Comparison of ENCODE assay signal across 14 cellular contexts in the genomic region with DNA sequence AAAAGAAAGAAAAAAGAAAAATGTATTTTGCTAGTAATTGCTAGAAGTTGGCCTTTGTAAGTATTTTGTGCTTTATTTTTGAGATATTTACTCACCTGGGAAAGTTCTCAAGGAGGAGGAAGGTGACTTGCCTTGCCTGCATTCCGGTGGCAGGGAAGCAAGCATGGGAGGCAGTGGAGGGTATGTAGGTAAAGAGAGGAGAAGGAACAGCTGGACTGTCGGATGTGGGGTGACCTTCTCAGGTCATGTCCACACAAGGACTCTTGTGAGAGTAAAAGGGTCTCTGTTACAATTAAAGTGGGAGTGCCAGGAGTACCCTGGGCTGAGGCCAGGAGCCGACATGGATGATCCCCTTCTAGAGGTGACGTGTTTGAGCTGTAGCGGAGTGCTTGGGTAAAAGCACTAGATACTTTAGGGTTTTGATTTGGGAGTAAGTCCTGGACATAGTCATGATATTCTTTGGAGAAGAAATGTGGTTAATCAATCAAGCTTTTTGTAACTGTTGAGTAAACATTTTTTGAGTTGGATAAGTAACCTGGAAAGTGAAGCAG. TPM values are rescaled to one million over a fixed set of nuclear protein-coding genes. Genes with fewer than 3 reads are reported as not detected.
DNase-seq lines count a peak whose midpoint lies in the region; ATAC-seq and TF ChIP-seq lines count a peak whose summit lies in the region.
"Had no signal": no experiment of that assay in that cellular context is flagged by ENCODE, and none has a peak within 500 bp of the region (broad histone marks: within the 10 kb centered on the region; RNA-seq: fewer than 3 reads in every experiment).

No MANE protein-coding gene starts in this region.

- H3K4me3 Mint-ChIP-seq in activated T-helper 2 cell treated with anti-CD3 and anti-CD28 coated beads, Interferon-gamma antibody, Interleukin-2, Interleukin-4, amounts not matched to agents 10 μg/mL and 5 μg/mL and 100 μg/mL, durations not matched to agents 14 hours and 24 hours and 36 hours (ENCODE audit: low read depth), result no peak overlapping the region
- H3K4me3 Mint-ChIP-seq: activated CD8-positive, alpha-beta T cell treated with anti-CD3 and anti-CD28 coated beads for 36 hours had no signal

- H3K36me3 Mint-ChIP-seq in activated T-helper 2 cell treated with anti-CD3 and anti-CD28 coated beads, Interferon-gamma antibody, Interleukin-2, Interleukin-4, amounts not matched to agents 10 μg/mL and 5 μg/mL and 100 μg/mL, durations not matched to agents 14 hours and 24 hours and 36 hours (ENCODE audit: low read depth), result no peaks in the 10 kb centered on the region

- H3K36me3 ChIP-seq in body of pancreas (replicated peaks in 1 of 2; ENCODE audit: insufficient read depth in 1 of 2, low read depth in 2 of 2) (no peaks in the 10 kb centered on the region), mesodermal cell (ENCODE audit: control insufficient read depth, insufficient read depth, low read length) (peaks cover 10% of the 10 kb centered on the region), thoracic aorta (peaks cover 3% of the 10 kb centered on the region)

- no peak overlapping the region for H3K4me3 ChIP-seq in body of pancreas
- no peak overlapping the region for H3K4me3 ChIP-seq in mesodermal cell (ENCODE audit: extremely low read depth, insufficient read depth, low read length, poor library complexity, severe bottlenecking)
- no peak overlapping the region for H3K4me3 ChIP-seq in thoracic aorta
- H3K4me3 ChIP-seq: stomach had no signal

- intact Hi-C loops in body of pancreas (cut with DNase I), result no loop called here
- intact Hi-C loops in activated T-helper 2 cell treated with anti-CD3 and anti-CD28 coated beads, Interferon-gamma antibody, Interleukin-2, Interleukin-4, amounts not matched to agents 10 μg/mL and 5 μg/mL and 100 μg/mL, durations not matched to agents 14 hours and 24 hours and 36 hours (cut with micrococcal nuclease), result no loop called here

- peak; percentile 55 for DNase-seq in NCI-H1092 treated with DMSO at 0.1 percent for 48 hours (lab: John Stamatoyannopoulos, UW)
- no peak for DNase-seq in NCI-H1092 (lab: John Stamatoyannopoulos, UW)
- peak; percentile 49 to 66 (median 61) for DNase-seq in body of pancreas
- DNase-seq in thoracic aorta (ENCODE audit: low spot score), result no peak
- no peak for DNase-seq in activated T-helper 2 cell treated with anti-CD3 and anti-CD28 coated beads, Interferon-gamma antibody, Interleukin-2, Interleukin-4, amounts not matched to agents 10 μg/mL and 5 μg/mL and 100 μg/mL, durations not matched to agents 14 hours and 24 hours and 36 hours (ENCODE audit: low spot score)
- DNase-seq in NCI-H2171 (lab: John Stamatoyannopoulos, UW), result no peak
- no peak for DNase-seq in erythroblast (lab: John Stamatoyannopoulos, UW)
- DNase-seq: activated CD8-positive, alpha-beta T cell treated with anti-CD3 and anti-CD28 coated beads for 36 hours; NCI-H187; stimulated activated CD4-positive, alpha-beta T cell treated with anti-CD3 and anti-CD28 coated beads, Interleukin-15, amount 100 ng/mL, for 24 hours; stomach had no signal

- no peaks in the 10 kb centered on the region for H3K27me3 Mint-ChIP-seq in activated T-helper 2 cell treated with anti-CD3 and anti-CD28 coated beads, Interferon-gamma antibody, Interleukin-2, Interleukin-4, amounts not matched to agents 10 μg/mL and 5 μg/mL and 100 μg/mL, durations not matched to agents 14 hours and 24 hours and 36 hours (ENCODE audit: low read depth)
- H3K27me3 Mint-ChIP-seq: activated CD8-positive, alpha-beta T cell treated with anti-CD3 and anti-CD28 coated beads for 36 hours had no signal

- H3K9me3 Mint-ChIP-seq in activated T-helper 2 cell treated with anti-CD3 and anti-CD28 coated beads, Interferon-gamma antibody, Interleukin-2, Interleukin-4, amounts not matched to agents 10 μg/mL and 5 μg/mL and 100 μg/mL, durations not matched to agents 14 hours and 24 hours and 36 hours, result no peaks in the 10 kb centered on the region
- H3K9me3 Mint-ChIP-seq: activated CD8-positive, alpha-beta T cell treated with anti-CD3 and anti-CD28 coated beads for 36 hours had no signal

- H3K27me3 ChIP-seq in body of pancreas (no peaks in the 10 kb centered on the region), thoracic aorta (replicated peaks; ENCODE audit: insufficient read depth) (no peaks in the 10 kb centered on the region)
- H3K27me3 ChIP-seq: stomach had no signal

- no peak for TF ChIP-seq CTCF in body of pancreas (IDR thresholded peaks at IDR 0.05)
- TF ChIP-seq CTCF in thoracic aorta (IDR thresholded peaks at IDR 0.05), result no peak

- 30 to 37% methylated on average over 5 of the region's 5 CpGs for WGBS in body of pancreas, 2 donors
- WGBS in mesodermal cell (ENCODE audit: insufficient coverage in 2 of 2), 2 experiments, result 94 to 96% methylated on average over 3 to 5 of the region's 5 CpGs

- H3K27ac Mint-ChIP-seq in activated T-helper 2 cell treated with anti-CD3 and anti-CD28 coated beads, Interferon-gamma antibody, Interleukin-2, Interleukin-4, amounts not matched to agents 10 μg/mL and 5 μg/mL and 100 μg/mL, durations not matched to agents 14 hours and 24 hours and 36 hours, result no peak overlapping the region
- H3K27ac Mint-ChIP-seq: activated CD8-positive, alpha-beta T cell treated with anti-CD3 and anti-CD28 coated beads for 36 hours had no signal

- no peaks in the 10 kb centered on the region for H3K9me3 ChIP-seq in body of pancreas
- no peaks in the 10 kb centered on the region for H3K9me3 ChIP-seq in mesodermal cell (ENCODE audit: control insufficient read depth, low read length)
- no peaks in the 10 kb centered on the region for H3K9me3 ChIP-seq in thoracic aorta
- H3K9me3 ChIP-seq: stomach had no signal

- ATAC-seq in body of pancreas (peak; percentile 76), thoracic aorta (ENCODE audit: insufficient number of reproducible peaks, low FRiP score, low read depth) (no peak)
- ATAC-seq: activated CD8-positive, alpha-beta T cell treated with anti-CD3 and anti-CD28 coated beads for 36 hours; left lobe of liver had no signal

- peak overlapping the region; percentile 48 to 74 (median 72) for H3K27ac ChIP-seq in body of pancreas
- H3K27ac ChIP-seq in mesodermal cell (ENCODE audit: low read depth, low read length, severe bottlenecking), result peak overlapping the region; percentile 23
- H3K27ac ChIP-seq in thoracic aorta, result peak overlapping the region; percentile 55 to 83
- H3K27ac ChIP-seq: 22Rv1 had no signal

- TF ChIP-seq POLR2A in body of pancreas (IDR thresholded peaks at IDR 0.05), result peak in 2 of 3 donors; percentile 35 to 36
- no peak for TF ChIP-seq POLR2A in erythroblast (IDR thresholded peaks at IDR 0.05; ENCODE audit: low read length)

- H3K4me1 ChIP-seq in body of pancreas, result peaks cover 48% of the 10 kb centered on the region
- H3K4me1 ChIP-seq in mesodermal cell (ENCODE audit: control insufficient read depth, insufficient read depth, low read length, poor library complexity, severe bottlenecking), result peaks cover 23% of the 10 kb centered on the region
- peaks cover 36 to 49% of the 10 kb centered on the region in 2 donors for H3K4me1 ChIP-seq in thoracic aorta (ENCODE audit: control insufficient read depth in 1 of 2, low read depth in 2 of 2)

- no peaks in the 10 kb centered on the region for H3K4me1 Mint-ChIP-seq in activated T-helper 2 cell treated with anti-CD3 and anti-CD28 coated beads, Interferon-gamma antibody, Interleukin-2, Interleukin-4, amounts not matched to agents 10 μg/mL and 5 μg/mL and 100 μg/mL, durations not matched to agents 14 hours and 24 hours and 36 hours (ENCODE audit: low read depth)

RNA-seq across cellular contexts. Expression of a gene that starts 25.1 kb away (rescaled TPM):
- total RNA-seq in body of pancreas (10 to 100 TPM; 43.8 to 57.0 TPM), thoracic aorta (10 to 100 TPM; 55.0 to 89.2 TPM)
- polyA plus RNA-seq in mesodermal cell (2013, experiment 1 of 2), result 41.2 TPM
- polyA plus RNA-seq in mesodermal cell (2013, experiment 2 of 2), result 39.5 TPM
- total RNA-seq in activated T-helper 2 cell treated with anti-CD3 and anti-CD28 coated beads, Interferon-gamma antibody, Interleukin-2, Interleukin-4, amounts not matched to agents 10 μg/mL and 5 μg/mL and 100 μg/mL, durations not matched to agents 14 hours and 24 hours and 36 hours, result 37.2 and 37.7 TPM in 2 replicates

Comparison
In these comparisons a context has a peak if more than half of its experiments do, and no peak if none do; other contexts are left out.
1. DNase-seq: peak in NCI-H1092 treated with DMSO at 0.1 percent for 48 hours (single experiment) and body of pancreas (4 of 4); none in NCI-H1092 (single experiment), thoracic aorta (single experiment), activated T-helper 2 cell treated with anti-CD3 and anti-CD28 coated beads, Interferon-gamma antibody, Interleukin-2, Interleukin-4, amounts not matched to agents 10 μg/mL and 5 μg/mL and 100 μg/mL, durations not matched to agents 14 hours and 24 hours and 36 hours (single experiment), NCI-H2171 (single experiment) and erythroblast (0 of 2).
2. Peak in every context shown above with its lines, with median percentiles within 50 percentile points of each other: H3K27ac ChIP-seq.